ENCODE assay signal across 22 cellular contexts in the genomic region with DNA sequence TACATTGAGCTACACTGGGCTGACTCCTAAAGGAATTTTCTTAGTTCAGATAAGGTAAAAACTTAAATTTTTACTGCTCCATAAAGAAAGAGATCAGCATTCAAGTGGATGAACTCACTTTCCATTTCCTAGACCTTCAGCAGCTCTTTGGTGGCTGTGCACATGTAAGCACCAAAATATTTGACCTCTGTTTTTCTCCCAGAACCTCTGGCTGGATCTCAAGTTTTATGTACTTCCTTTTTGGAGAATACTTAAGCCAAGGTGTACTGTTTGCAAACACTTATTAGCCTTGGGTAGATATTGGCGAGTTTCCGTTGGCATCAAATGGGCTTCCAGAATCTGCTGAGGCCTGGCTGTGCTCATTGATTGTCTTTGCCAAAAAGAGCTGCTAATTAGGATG. TPM values are rescaled to one million over a fixed set of nuclear protein-coding genes. Genes with fewer than 3 reads are reported as not detected.
DNase-seq lines count a peak whose midpoint lies in the region; ATAC-seq and TF ChIP-seq lines count a peak whose summit lies in the region.
"Had no signal": no experiment of that assay in that cellular context is flagged by ENCODE, and none has a peak within 500 bp of the region (broad histone marks: within the 10 kb centered on the region; RNA-seq: fewer than 3 reads in every experiment).

No MANE protein-coding gene starts in this region.

- peaks cover 0 to 4% (median 0%) of the 10 kb centered on the region in 4 donors for H3K36me3 ChIP-seq in esophagus muscularis mucosa
- no peaks in the 10 kb centered on the region for H3K36me3 ChIP-seq in smooth muscle cell (ENCODE audit: low read depth)
- H3K36me3 ChIP-seq: neutrophil, SJSA1, tibial artery had no signal

- no peak for TF ChIP-seq CTCF in esophagus muscularis mucosa (IDR thresholded peaks at IDR 0.05)
- TF ChIP-seq CTCF in smooth muscle cell (IDR thresholded peaks at IDR 0.05; ENCODE audit: borderline replicate concordance, insufficient read depth, poor library complexity, severe bottlenecking): no peak

- intact Hi-C loops in esophagus muscularis mucosa (cut with DNase I): no loop called here

- H3F3A ChIP-seq in smooth muscle cell (ENCODE audit: low read depth): peaks cover 6% of the 10 kb centered on the region

- TF ChIP-seq POLR2A in esophagus muscularis mucosa (IDR thresholded peaks at IDR 0.05; ENCODE audit: low read depth): no peak

- 100% methylated on average over 1 of the region's 2 CpGs for WGBS in esophagus muscularis mucosa
- WGBS in smooth muscle cell (ENCODE audit: low lambda C conversion rate): 91% methylated on average over 2 of the region's 2 CpGs

- DNase-seq in EL: peak; percentile 68
- peak; percentile 33 for DNase-seq in NCI-H226
- no peak for DNase-seq in esophagus muscularis mucosa (ENCODE audit: extremely low spot score)
- DNase-seq in smooth muscle cell (lab: John Stamatoyannopoulos, UW; ENCODE audit: unreplicated experiment): no peak
- no peak for DNase-seq in NCI-H510A (lab: John Stamatoyannopoulos, UW)
- DNase-seq in A172 (ENCODE audit: low spot score): no peak
- DNase-seq: activated CD4-positive, CD25-positive, alpha-beta regulatory T cell treated with anti-CD3 and anti-CD28 coated beads, Interleukin-2, amount 50 U/mL, for 72 hours; activated CD8-positive, alpha-beta T cell treated with anti-CD3 and anti-CD28 coated beads, Interleukin-2, amount 10 ng/mL, durations not matched to agents 7 days and 5 days; anterior cingulate cortex; C1 segment of cervical spinal cord; DMS79 treated with DMSO at 0.1 percent for 48 hours; Kasumi-1; left cardiac atrium; naive B cell; NCI-H1048; NCI-H187; NCI-H2171; tibial artery had no signal

- no peak overlapping the region for H3K9ac ChIP-seq in smooth muscle cell (ENCODE audit: low read depth)

- no peak for ATAC-seq in HG03565 (IDR thresholded peaks at IDR 0.05; ENCODE audit: unreplicated experiment)
- ATAC-seq: activated CD8-positive, alpha-beta T cell treated with anti-CD3 and anti-CD28 coated beads, Interleukin-2, amount 10 ng/mL, durations not matched to agents 7 days and 5 days; activated naive CD4-positive, alpha-beta T cell treated with anti-CD3 and anti-CD28 coated beads, Interleukin-2, amount 50 U/mL, for 72 hours; left cardiac atrium had no signal

- no peaks in the 10 kb centered on the region for H3K27me3 ChIP-seq in esophagus muscularis mucosa
- H3K27me3 ChIP-seq in smooth muscle cell (ENCODE audit: low read depth): no peaks in the 10 kb centered on the region
- H3K27me3 ChIP-seq: neutrophil, SJSA1, tibial artery had no signal

- H3K9me3 ChIP-seq in esophagus muscularis mucosa: no peaks in the 10 kb centered on the region
- H3K9me3 ChIP-seq in smooth muscle cell (replicated peaks; ENCODE audit: low read depth): no peaks in the 10 kb centered on the region
- H3K9me3 ChIP-seq: neutrophil, SJSA1, tibial artery had no signal

- H3K27ac ChIP-seq in esophagus muscularis mucosa (replicated peaks in 1 of 4) (peak overlapping the region in 3 of 4 donors; percentile 31 to 68 (median 54)), smooth muscle cell (ENCODE audit: low read depth) (peak overlapping the region; percentile 37)
- H3K27ac ChIP-seq: neutrophil, SJSA1 had no signal

- peak overlapping the region; percentile 72 for H3K4me2 ChIP-seq in smooth muscle cell

- H3K4me1 ChIP-seq in esophagus muscularis mucosa: peaks cover 0 to 80% (median 51%) of the 10 kb centered on the region in 4 donors
- H3K4me1 ChIP-seq in smooth muscle cell (ENCODE audit: low read depth): no peaks in the 10 kb centered on the region

- peaks cover 45% of the 10 kb centered on the region for H3K79me2 ChIP-seq in smooth muscle cell (ENCODE audit: low read depth)

- H4K20me1 ChIP-seq in smooth muscle cell (ENCODE audit: low read depth): no peaks in the 10 kb centered on the region

- H3K4me3 ChIP-seq in esophagus muscularis mucosa: no peak overlapping the region
- no peak overlapping the region for H3K4me3 ChIP-seq in smooth muscle cell
- H3K4me3 ChIP-seq: SJSA1, tibial artery had no signal

- H2AFZ ChIP-seq in smooth muscle cell (ENCODE audit: low read depth): no peak overlapping the region

- TF ChIP-seq EP300 in esophagus muscularis mucosa (IDR thresholded peaks at IDR 0.05): no peak

RNA-seq across cellular contexts. Expression of gene TNC, which starts 10.3 kb away (rescaled TPM):
- total RNA-seq in esophagus muscularis mucosa (100 to 1,000 TPM; 216 to 576 (median 478) TPM), smooth muscle cell (563 and 581 TPM in 2 replicates)
- 365 and 567 TPM in 2 replicates for polyA plus RNA-seq in smooth muscle cell
- 0.67 and 1.4 TPM in 2 replicates for total RNA-seq in A172 (2014; rRNA removed; shearing (Covaris generic))
- total RNA-seq: activated CD8-positive, alpha-beta T cell treated with anti-CD3 and anti-CD28 coated beads, Interleukin-2, amount 10 ng/mL, durations not matched to agents 7 days and 5 days; activated naive CD4-positive, alpha-beta T cell treated with anti-CD3 and anti-CD28 coated beads, Interleukin-2, amount 50 U/mL, for 72 hours had no signal

Comparison
In these comparisons a context has a peak if more than half of its experiments do, and no peak if none do; other contexts are left out.
1. DNase-seq: peak in EL (single experiment) and NCI-H226 (single experiment); none in esophagus muscularis mucosa (single experiment), smooth muscle cell (single experiment), NCI-H510A (single experiment) and A172 (single experiment).
2. RNA of gene TNC, which starts 10.3 kb away (total RNA-seq): 563 to 581 TPM in smooth muscle cell and 216 to 576 TPM in esophagus muscularis mucosa; 0.67 to 1.4 TPM in A172; every median in the first group is over 10 times any median in the second.